In the genomic region with DNA sequence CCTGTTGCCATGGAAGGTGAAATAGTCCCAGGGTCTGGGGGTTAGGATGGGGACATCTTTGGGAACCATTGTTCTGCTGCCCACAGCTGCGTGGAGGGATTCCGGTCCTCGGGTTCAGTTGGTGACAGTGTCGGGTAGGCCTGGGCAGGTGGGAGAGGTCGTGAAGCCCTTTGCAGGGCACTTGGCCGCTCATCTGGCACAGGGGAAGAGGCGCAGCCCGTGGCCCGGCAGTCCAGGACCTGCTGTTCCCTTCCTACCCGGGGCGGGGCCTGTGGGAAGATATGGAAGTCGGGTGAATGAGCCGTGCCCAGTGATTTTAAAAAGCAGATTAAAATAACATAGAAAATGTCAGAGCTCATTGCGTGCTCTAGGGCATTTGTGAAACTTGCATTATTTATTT, we compare ENCODE assay signal across 22 cellular contexts. TPM values are rescaled to one million over a fixed set of nuclear protein-coding genes. Genes with fewer than 3 reads are reported as not detected.
DNase-seq lines count a peak whose midpoint lies in the region; ATAC-seq and TF ChIP-seq lines count a peak whose summit lies in the region.
"Had no signal": no experiment of that assay in that cellular context is flagged by ENCODE, and none has a peak within 500 bp of the region (broad histone marks: within the 10 kb centered on the region; RNA-seq: fewer than 3 reads in every experiment).

No MANE protein-coding gene starts in this region.

- H3K4me1 Mint-ChIP-seq in glutamatergic neuron (ENCODE audit: low read depth, unreplicated experiment), result peaks cover 10% of the 10 kb centered on the region
- peaks cover 3% of the 10 kb centered on the region for H3K4me1 Mint-ChIP-seq in activated T-helper 2 cell treated with anti-CD3 and anti-CD28 coated beads, Interferon-gamma antibody, Interleukin-2, Interleukin-4, amounts not matched to agents 10 μg/mL and 5 μg/mL and 100 μg/mL, durations not matched to agents 14 hours and 24 hours and 36 hours (ENCODE audit: low read depth)

- H3K9me3 ChIP-seq in right atrium auricular region (no peaks in the 10 kb centered on the region), neuronal stem cell (replicated peaks in 1 of 2; ENCODE audit: control insufficient read depth in 2 of 2, insufficient read depth in 1 of 2, low read depth in 1 of 2, low read length in 2 of 2) (peaks cover under 1 to 3% of the 10 kb centered on the region in 2 donors), testis (no peaks in the 10 kb centered on the region)

- H4K91ac ChIP-seq in neuronal stem cell (ENCODE audit: low read depth, low read length, poor library complexity), result no peak overlapping the region

- H3K27me3 Mint-ChIP-seq in glutamatergic neuron (ENCODE audit: unreplicated experiment), result peaks cover 8% of the 10 kb centered on the region
- H3K27me3 Mint-ChIP-seq in activated T-helper 2 cell treated with anti-CD3 and anti-CD28 coated beads, Interferon-gamma antibody, Interleukin-2, Interleukin-4, amounts not matched to agents 10 μg/mL and 5 μg/mL and 100 μg/mL, durations not matched to agents 14 hours and 24 hours and 36 hours (ENCODE audit: low read depth), result no peaks in the 10 kb centered on the region
- H3K27me3 Mint-ChIP-seq: B cell had no signal

- H3K9ac ChIP-seq in neuronal stem cell (ENCODE audit: low read depth, low read length, poor library complexity), result no peak overlapping the region

- peaks cover 4% of the 10 kb centered on the region for H3K36me3 Mint-ChIP-seq in glutamatergic neuron (ENCODE audit: unreplicated experiment)
- H3K36me3 Mint-ChIP-seq in activated T-helper 2 cell treated with anti-CD3 and anti-CD28 coated beads, Interferon-gamma antibody, Interleukin-2, Interleukin-4, amounts not matched to agents 10 μg/mL and 5 μg/mL and 100 μg/mL, durations not matched to agents 14 hours and 24 hours and 36 hours (ENCODE audit: low read depth), result peaks cover 9% of the 10 kb centered on the region

- peak overlapping the region; percentile 33 for H3K27ac Mint-ChIP-seq in glutamatergic neuron (ENCODE audit: unreplicated experiment)
- H3K27ac Mint-ChIP-seq in activated T-helper 2 cell treated with anti-CD3 and anti-CD28 coated beads, Interferon-gamma antibody, Interleukin-2, Interleukin-4, amounts not matched to agents 10 μg/mL and 5 μg/mL and 100 μg/mL, durations not matched to agents 14 hours and 24 hours and 36 hours, result no peak overlapping the region
- H3K27ac Mint-ChIP-seq: B cell had no signal

- no peak overlapping the region for H2BK5ac ChIP-seq in neuronal stem cell (ENCODE audit: low read length)

- H3K18ac ChIP-seq in neuronal stem cell (ENCODE audit: low read length), result no peak overlapping the region

- no CpG with 5 or more reads among the region's 14 CpGs for WGBS in neuronal stem cell (ENCODE audit: extremely low coverage in 2 of 2, insufficient read length in 2 of 2, insufficient replicate concordance in 1 of 2), 2 donors
- WGBS in testis, 2 donors, result 41 to 79% methylated on average over 9 to 14 of the region's 14 CpGs

- H3K23ac ChIP-seq in neuronal stem cell (ENCODE audit: low read depth, low read length, poor library complexity), result no peak overlapping the region

- H3K27me3 ChIP-seq in right atrium auricular region (no peaks in the 10 kb centered on the region), neuronal stem cell (ENCODE audit: control insufficient read depth in 3 of 3, insufficient read depth in 3 of 3, low read depth in 1 of 3, low read length in 3 of 3) (no peaks in the 10 kb centered on the region), testis (no peaks in the 10 kb centered on the region)

- TF ChIP-seq POLR2A in testis (IDR thresholded peaks at IDR 0.05), result no peak

- intact Hi-C loops in Right ventricle myocardium inferior (cut with DNase I), result no loop called here
- intact Hi-C loops in testis (cut with DNase I; ENCODE audit: low total_unique reads), result no loop called here
- intact Hi-C loops in activated T-helper 2 cell treated with anti-CD3 and anti-CD28 coated beads, Interferon-gamma antibody, Interleukin-2, Interleukin-4, amounts not matched to agents 10 μg/mL and 5 μg/mL and 100 μg/mL, durations not matched to agents 14 hours and 24 hours and 36 hours (cut with micrococcal nuclease), result no loop called here

- H3K14ac ChIP-seq in neuronal stem cell (ENCODE audit: low read length), result peak overlapping the region; percentile 17

- no peak overlapping the region for H3K4me2 ChIP-seq in neuronal stem cell (ENCODE audit: insufficient read depth, low read length, poor library complexity, severe bottlenecking)
- H3K4me2 ChIP-seq: PC-9 had no signal

- DNase-seq in Right ventricle myocardium inferior (ENCODE audit: missing footprints) (no peak), right atrium auricular region (ENCODE audit: low spot score) (no peak), glutamatergic neuron (no peak), neuronal stem cell (ENCODE audit: low spot score) (no peak), testis (no peak), NCI-H774 (lab: John Stamatoyannopoulos, UW) (no peak)
- no peak for DNase-seq in activated T-helper 2 cell treated with anti-CD3 and anti-CD28 coated beads, Interferon-gamma antibody, Interleukin-2, Interleukin-4, amounts not matched to agents 10 μg/mL and 5 μg/mL and 100 μg/mL, durations not matched to agents 14 hours and 24 hours and 36 hours (ENCODE audit: low spot score)
- DNase-seq: Calu3, DMS79 treated with DMSO at 0.1 percent for 48 hours, GF-D8, Kasumi-1, NCI-H1092 treated with DMSO at 0.1 percent for 48 hours, NCI-H1436 treated with DMSO at 0.1 percent for 48 hours, NCI-H187 treated with DMSO at 0.1 percent for 48 hours, NCI-H446, NCI-H526, PC-9, SHP77 treated with DMSO at 0.1 percent for 48 hours had no signal

- H2BK15ac ChIP-seq in neuronal stem cell (ENCODE audit: low read length), result no peak overlapping the region

- H4K8ac ChIP-seq in neuronal stem cell (ENCODE audit: low read depth, low read length), result no peak overlapping the region

- peaks cover 10% of the 10 kb centered on the region for H3K36me3 ChIP-seq in right atrium auricular region
- peaks cover 12 to 28% of the 10 kb centered on the region in 2 donors for H3K36me3 ChIP-seq in neuronal stem cell (replicated peaks in 1 of 2; ENCODE audit: control insufficient read depth in 2 of 2, insufficient read depth in 2 of 2, low read length in 2 of 2)
- no peaks in the 10 kb centered on the region for H3K36me3 ChIP-seq in testis (ENCODE audit: low read depth, missing control alignments)

- H3K4me3 ChIP-seq in right atrium auricular region (no peak overlapping the region), neuronal stem cell (ENCODE audit: low read length in 2 of 2) (no peak overlapping the region), testis (no peak overlapping the region)
- H3K4me3 ChIP-seq: K562, PC-9 had no signal

- no peak for TF ChIP-seq CTCF in right atrium auricular region (IDR thresholded peaks at IDR 0.05)
- TF ChIP-seq CTCF in glutamatergic neuron (IDR thresholded peaks at IDR 0.05; ENCODE audit: partially characterized antibody, unreplicated experiment), result no peak
- TF ChIP-seq CTCF in testis (IDR thresholded peaks at IDR 0.05), result no peak

- H2AFZ ChIP-seq in neuronal stem cell (ENCODE audit: low read length), result no peak overlapping the region
- H2AFZ ChIP-seq: PC-9 had no signal

- H3K4ac ChIP-seq in neuronal stem cell (ENCODE audit: low read length), result no peak overlapping the region

- peaks cover 25% of the 10 kb centered on the region for H3K79me1 ChIP-seq in neuronal stem cell (ENCODE audit: low read depth, low read length)

- peaks cover 0 to 34% of the 10 kb centered on the region in 2 donors for H3K4me1 ChIP-seq in right atrium auricular region
- no peaks in the 10 kb centered on the region for H3K4me1 ChIP-seq in neuronal stem cell (ENCODE audit: control insufficient read depth in 2 of 2, insufficient read depth in 1 of 2, low read depth in 1 of 2, low read length in 2 of 2)
- H3K4me1 ChIP-seq in testis, result peaks cover 13% of the 10 kb centered on the region

- H3K9me3 Mint-ChIP-seq in glutamatergic neuron (ENCODE audit: unreplicated experiment), result peaks cover 10% of the 10 kb centered on the region
- no peaks in the 10 kb centered on the region for H3K9me3 Mint-ChIP-seq in activated T-helper 2 cell treated with anti-CD3 and anti-CD28 coated beads, Interferon-gamma antibody, Interleukin-2, Interleukin-4, amounts not matched to agents 10 μg/mL and 5 μg/mL and 100 μg/mL, durations not matched to agents 14 hours and 24 hours and 36 hours

- H3K27ac ChIP-seq in right atrium auricular region, result peak overlapping the region in 1 of 2 donors; percentile 67
- no peak overlapping the region for H3K27ac ChIP-seq in neuronal stem cell (replicated peaks; ENCODE audit: low read length)
- peak overlapping the region; percentile 55 to 64 for H3K27ac ChIP-seq in testis
- H3K27ac ChIP-seq: 22Rv1, PC-9 had no signal

- peak; percentile 82 for ATAC-seq in Right ventricle myocardium inferior
- ATAC-seq in HG03196 (IDR thresholded peaks at IDR 0.05; ENCODE audit: unreplicated experiment), result no peak
- ATAC-seq: K562 had no signal

- no peak overlapping the region for H2BK120ac ChIP-seq in neuronal stem cell (ENCODE audit: low read depth, low read length)

- no peak overlapping the region for H2AK5ac ChIP-seq in neuronal stem cell (ENCODE audit: low read depth, low read length)

- no peak overlapping the region for H2BK12ac ChIP-seq in neuronal stem cell (ENCODE audit: low read length)

- no peak overlapping the region for H3K4me3 Mint-ChIP-seq in glutamatergic neuron (ENCODE audit: unreplicated experiment)
- no peak overlapping the region for H3K4me3 Mint-ChIP-seq in activated T-helper 2 cell treated with anti-CD3 and anti-CD28 coated beads, Interferon-gamma antibody, Interleukin-2, Interleukin-4, amounts not matched to agents 10 μg/mL and 5 μg/mL and 100 μg/mL, durations not matched to agents 14 hours and 24 hours and 36 hours (ENCODE audit: low read depth)
- H3K4me3 Mint-ChIP-seq: B cell had no signal

RNA-seq across cellular contexts. Expression of gene KDM4B, which starts 44.8 kb away (rescaled TPM):
- total RNA-seq in Right ventricle myocardium inferior (38.6 TPM), right atrium auricular region (10 to 100 TPM; 17.6 to 26.0 TPM), glutamatergic neuron (ENCODE audit: unreplicated experiment) (153 TPM), testis (10 to 100 TPM; 67.7 to 72.7 TPM)
- 17.8 TPM for polyA plus RNA-seq in neuronal stem cell (2013, experiment 1 of 2)
- polyA plus RNA-seq in neuronal stem cell (2013, experiment 2 of 2), result 18.4 TPM
- 33.3 TPM for polyA plus RNA-seq in testis (ENCODE audit: insufficient read depth, low read depth, low replicate concordance)
- 51.7 and 54.3 TPM in 2 replicates for total RNA-seq in activated T-helper 2 cell treated with anti-CD3 and anti-CD28 coated beads, Interferon-gamma antibody, Interleukin-2, Interleukin-4, amounts not matched to agents 10 μg/mL and 5 μg/mL and 100 μg/mL, durations not matched to agents 14 hours and 24 hours and 36 hours
